ENCODE assay signal across 1 cellular context in the genomic region with DNA sequence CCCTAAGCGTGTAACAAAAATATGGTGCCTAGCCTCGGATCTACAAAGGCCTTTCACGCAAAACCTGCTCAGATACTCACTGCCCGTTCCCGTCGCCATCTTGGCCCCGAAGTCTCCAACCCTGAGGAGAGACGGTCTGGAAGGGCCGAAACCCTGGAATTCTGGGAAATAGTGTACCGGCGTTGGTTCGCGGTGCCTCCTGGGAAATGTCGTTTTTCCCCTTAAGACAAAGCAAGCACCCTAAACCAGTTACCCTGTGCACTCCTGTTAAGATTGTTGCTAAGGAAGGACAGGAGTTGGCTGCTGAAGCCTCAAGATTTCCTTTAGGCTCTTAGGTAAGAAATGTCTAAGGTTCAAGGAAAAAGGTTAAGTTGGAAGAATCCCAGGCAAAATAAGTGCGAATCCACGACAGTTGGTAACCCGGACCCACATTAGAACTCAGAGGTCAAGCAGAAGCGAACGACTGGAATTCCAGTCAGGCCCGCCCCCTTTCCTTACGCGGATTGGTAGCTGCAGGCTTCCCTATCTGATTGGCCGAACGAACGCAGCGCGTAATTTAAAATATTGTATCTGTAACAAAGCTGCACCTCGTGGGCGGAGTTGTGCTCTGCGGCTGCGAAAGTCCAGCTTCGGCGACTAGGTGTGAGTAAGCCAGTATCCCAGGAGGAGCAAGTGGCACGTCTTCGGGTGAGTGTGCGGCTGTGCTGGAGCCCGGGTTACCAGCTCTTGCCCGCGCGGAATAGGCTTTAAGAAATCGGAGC.
A peak's percentile ranks its signal among the peaks of the same experiment; 100 is the strongest.
TF ChIP-seq lines count a peak whose summit lies in the region.

A gene with protein sequence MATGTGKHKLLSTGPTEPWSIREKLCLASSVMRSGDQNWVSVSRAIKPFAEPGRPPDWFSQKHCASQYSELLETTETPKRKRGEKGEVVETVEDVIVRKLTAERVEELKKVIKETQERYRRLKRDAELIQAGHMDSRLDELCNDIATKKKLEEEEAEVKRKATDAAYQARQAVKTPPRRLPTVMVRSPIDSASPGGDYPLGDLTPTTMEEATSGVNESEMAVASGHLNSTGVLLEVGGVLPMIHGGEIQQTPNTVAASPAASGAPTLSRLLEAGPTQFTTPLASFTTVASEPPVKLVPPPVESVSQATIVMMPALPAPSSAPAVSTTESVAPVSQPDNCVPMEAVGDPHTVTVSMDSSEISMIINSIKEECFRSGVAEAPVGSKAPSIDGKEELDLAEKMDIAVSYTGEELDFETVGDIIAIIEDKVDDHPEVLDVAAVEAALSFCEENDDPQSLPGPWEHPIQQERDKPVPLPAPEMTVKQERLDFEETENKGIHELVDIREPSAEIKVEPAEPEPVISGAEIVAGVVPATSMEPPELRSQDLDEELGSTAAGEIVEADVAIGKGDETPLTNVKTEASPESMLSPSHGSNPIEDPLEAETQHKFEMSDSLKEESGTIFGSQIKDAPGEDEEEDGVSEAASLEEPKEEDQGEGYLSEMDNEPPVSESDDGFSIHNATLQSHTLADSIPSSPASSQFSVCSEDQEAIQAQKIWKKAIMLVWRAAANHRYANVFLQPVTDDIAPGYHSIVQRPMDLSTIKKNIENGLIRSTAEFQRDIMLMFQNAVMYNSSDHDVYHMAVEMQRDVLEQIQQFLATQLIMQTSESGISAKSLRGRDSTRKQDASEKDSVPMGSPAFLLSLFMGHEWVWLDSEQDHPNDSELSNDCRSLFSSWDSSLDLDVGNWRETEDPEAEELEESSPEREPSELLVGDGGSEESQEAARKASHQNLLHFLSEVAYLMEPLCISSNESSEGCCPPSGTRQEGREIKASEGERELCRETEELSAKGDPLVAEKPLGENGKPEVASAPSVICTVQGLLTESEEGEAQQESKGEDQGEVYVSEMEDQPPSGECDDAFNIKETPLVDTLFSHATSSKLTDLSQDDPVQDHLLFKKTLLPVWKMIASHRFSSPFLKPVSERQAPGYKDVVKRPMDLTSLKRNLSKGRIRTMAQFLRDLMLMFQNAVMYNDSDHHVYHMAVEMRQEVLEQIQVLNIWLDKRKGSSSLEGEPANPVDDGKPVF (minus strand): TSS at position 115 of the 761 bp plus-strand sequence. CDS start 16 bp downstream, at position 99.
A gene (plus strand): TSS at position 597 of the 761 bp plus-strand sequence. CDS start 569 bp downstream, outside the sequence.

TF ChIP-seq in endothelial cell of umbilical vein, 7 proteins besides CTCF, POLR2A, EP300 and RAD21:
- TF ChIP-seq JUN (IDR thresholded peaks at IDR 0.05; ENCODE audit: borderline replicate concordance, insufficient read depth, insufficient read length, low read depth), result no peak
- peak; percentile 77 for TF ChIP-seq POLR2AphosphoS5 (IDR thresholded peaks at IDR 0.05; ENCODE audit: insufficient read depth, low read depth, low read length)
- TF ChIP-seq, protein P1, sequence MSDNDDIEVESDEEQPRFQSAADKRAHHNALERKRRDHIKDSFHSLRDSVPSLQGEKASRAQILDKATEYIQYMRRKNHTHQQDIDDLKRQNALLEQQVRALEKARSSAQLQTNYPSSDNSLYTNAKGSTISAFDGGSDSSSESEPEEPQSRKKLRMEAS (IDR thresholded peaks at IDR 0.05; ENCODE audit: insufficient read depth, insufficient read length), result peak; percentile 92
